ENCODE assay signal across 1 cellular context in the genomic region with DNA sequence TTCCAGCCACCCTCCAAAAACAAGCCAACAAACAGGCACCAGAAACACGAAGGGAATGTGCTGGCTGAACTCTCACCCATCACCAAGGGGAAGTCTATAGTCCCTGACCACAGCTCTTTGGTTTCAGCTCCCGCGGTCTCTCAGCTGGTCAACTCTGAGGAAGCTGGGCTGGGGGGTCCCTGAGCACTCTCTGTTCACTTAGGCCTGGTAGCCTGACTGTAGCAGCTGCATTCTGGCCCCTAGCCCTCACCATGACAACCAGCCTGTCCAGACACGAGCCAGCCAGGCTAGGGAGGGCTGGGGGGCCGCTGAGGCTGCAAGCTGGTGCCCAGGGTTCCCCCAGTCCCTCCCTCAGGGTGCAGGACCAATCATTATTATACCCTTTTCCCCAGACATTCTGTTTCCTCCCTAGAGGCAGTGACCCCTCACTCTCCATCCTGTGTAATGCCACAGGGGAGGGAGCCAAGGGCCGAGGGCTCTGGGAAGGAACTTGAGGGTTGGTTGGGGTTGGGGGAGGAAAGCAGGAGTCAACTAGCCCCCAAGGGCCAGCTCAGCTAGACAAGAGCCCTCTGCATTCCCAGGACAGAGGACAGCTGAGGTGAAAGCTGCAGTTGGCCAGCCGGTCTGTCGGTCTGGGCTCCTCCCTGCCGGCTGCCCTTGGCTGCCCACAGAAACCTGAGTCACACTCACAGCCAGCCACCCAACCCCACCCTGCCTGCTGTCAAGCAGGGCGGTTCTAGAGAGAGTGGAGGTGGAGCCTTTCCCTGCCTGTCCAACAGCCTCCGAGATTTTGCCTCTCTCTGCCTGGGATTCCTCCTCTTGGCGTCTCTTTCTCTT.
TF ChIP-seq lines count a peak whose summit lies in the region.

No MANE protein-coding gene starts in this region.

TF ChIP-seq in H1, 55 proteins besides CTCF, POLR2A, EP300 and RAD21:
- TF ChIP-seq, protein P1, sequence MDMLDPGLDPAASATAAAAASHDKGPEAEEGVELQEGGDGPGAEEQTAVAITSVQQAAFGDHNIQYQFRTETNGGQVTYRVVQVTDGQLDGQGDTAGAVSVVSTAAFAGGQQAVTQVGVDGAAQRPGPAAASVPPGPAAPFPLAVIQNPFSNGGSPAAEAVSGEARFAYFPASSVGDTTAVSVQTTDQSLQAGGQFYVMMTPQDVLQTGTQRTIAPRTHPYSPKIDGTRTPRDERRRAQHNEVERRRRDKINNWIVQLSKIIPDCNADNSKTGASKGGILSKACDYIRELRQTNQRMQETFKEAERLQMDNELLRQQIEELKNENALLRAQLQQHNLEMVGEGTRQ (IDR thresholded peaks at IDR 0.05; ENCODE audit: low read length), result no peak
- 0 out of 2 replicates have a peak, but pooled peaks have one; percentile 45 for TF ChIP-seq SP1 (IDR thresholded peaks at IDR 0.05; ENCODE audit: low read depth, low read length)
- TF ChIP-seq RNF2 (IDR thresholded peaks at IDR 0.05; ENCODE audit: borderline replicate concordance, low read depth, low read length, missing control alignments, poor library complexity, severe bottlenecking), result no peak
- TF ChIP-seq CHD1 (IDR thresholded peaks at IDR 0.05; ENCODE audit: low read depth, low read length), result no peak
- peak; percentile 62; the same call in 1 of the 2 replicates for TF ChIP-seq MAFK (IDR thresholded peaks at IDR 0.05; ENCODE audit: low read depth, low read length)
- no peak for TF ChIP-seq JUND (IDR thresholded peaks at IDR 0.05; ENCODE audit: low read length)
- TF ChIP-seq TBP (IDR thresholded peaks at IDR 0.05; ENCODE audit: low read depth, low read length), result peak; percentile 77
- TF ChIP-seq SUZ12 (IDR thresholded peaks at IDR 0.05; ENCODE audit: low read length), result no peak
- TF ChIP-seq CTBP2 (IDR thresholded peaks at IDR 0.05; ENCODE audit: borderline replicate concordance, insufficient read depth, insufficient read length, low read length), result no peak
- TF ChIP-seq JUN (IDR thresholded peaks at IDR 0.05; ENCODE audit: low read depth, low read length), result no peak
- TF ChIP-seq SIN3A (conservative IDR thresholded peaks at IDR 0.05 in 1 of 2, IDR thresholded peaks at IDR 0.05 in 1 of 2; ENCODE audit: low read depth in 1 of 2, low read length in 2 of 2), result peak in 1 of 2 experiments; percentile 72; a peak in 1 of 4 replicates
- TF ChIP-seq, protein P2, sequence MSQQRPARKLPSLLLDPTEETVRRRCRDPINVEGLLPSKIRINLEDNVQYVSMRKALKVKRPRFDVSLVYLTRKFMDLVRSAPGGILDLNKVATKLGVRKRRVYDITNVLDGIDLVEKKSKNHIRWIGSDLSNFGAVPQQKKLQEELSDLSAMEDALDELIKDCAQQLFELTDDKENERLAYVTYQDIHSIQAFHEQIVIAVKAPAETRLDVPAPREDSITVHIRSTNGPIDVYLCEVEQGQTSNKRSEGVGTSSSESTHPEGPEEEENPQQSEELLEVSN (IDR thresholded peaks at IDR 0.05), result no peak
- no peak for TF ChIP-seq CEBPB (IDR thresholded peaks at IDR 0.05; ENCODE audit: low read depth, low read length)
- TF ChIP-seq, protein P3, sequence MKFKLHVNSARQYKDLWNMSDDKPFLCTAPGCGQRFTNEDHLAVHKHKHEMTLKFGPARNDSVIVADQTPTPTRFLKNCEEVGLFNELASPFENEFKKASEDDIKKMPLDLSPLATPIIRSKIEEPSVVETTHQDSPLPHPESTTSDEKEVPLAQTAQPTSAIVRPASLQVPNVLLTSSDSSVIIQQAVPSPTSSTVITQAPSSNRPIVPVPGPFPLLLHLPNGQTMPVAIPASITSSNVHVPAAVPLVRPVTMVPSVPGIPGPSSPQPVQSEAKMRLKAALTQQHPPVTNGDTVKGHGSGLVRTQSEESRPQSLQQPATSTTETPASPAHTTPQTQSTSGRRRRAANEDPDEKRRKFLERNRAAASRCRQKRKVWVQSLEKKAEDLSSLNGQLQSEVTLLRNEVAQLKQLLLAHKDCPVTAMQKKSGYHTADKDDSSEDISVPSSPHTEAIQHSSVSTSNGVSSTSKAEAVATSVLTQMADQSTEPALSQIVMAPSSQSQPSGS (IDR thresholded peaks at IDR 0.05; ENCODE audit: low read length), result no peak
- TF ChIP-seq BACH1 (IDR thresholded peaks at IDR 0.05; ENCODE audit: low read length), result peak; percentile 74
- no peak for TF ChIP-seq SIX5 (IDR thresholded peaks at IDR 0.05; ENCODE audit: low read depth, low read length)
- peak; percentile 90 for TF ChIP-seq TAF1 (IDR thresholded peaks at IDR 0.05; ENCODE audit: low read depth, low read length)
